Comparison of ENCODE assay signal across 1 cellular context in genomic region chr3:194685723-194686413, GRCh38.
A peak's percentile ranks its signal among the peaks of the same experiment; 100 is the strongest.
TF ChIP-seq lines count a peak whose summit lies in the region.

FAM43A (plus strand) TSS chr3:194685883; CDS start chr3:194686827, 944 bp downstream.

TF ChIP-seq in K562, 482 proteins besides CTCF, POLR2A, EP300 and RAD21 (continued from another document and continues in another):
- no peak for TF ChIP-seq ZNF609 (CRISPR knock-in tag; IDR thresholded peaks at IDR 0.05; ENCODE audit: borderline replicate concordance)
- TF ChIP-seq RB1 (IDR thresholded peaks at IDR 0.05; ENCODE audit: low read depth): peak; percentile 69
- no peak for TF ChIP-seq RFX7 (CRISPR knock-in tag; IDR thresholded peaks at IDR 0.05)
- TF ChIP-seq FOXK2 (conservative IDR thresholded peaks at IDR 0.05 in 1 of 2, IDR thresholded peaks at IDR 0.05 in 1 of 2; ENCODE audit: low read depth in 2 of 2): peak in 1 of 2 experiments; percentile 88; a peak in 2 of 4 replicates
- no peak for TF ChIP-seq SMAD4 (CRISPR knock-in tag; conservative IDR thresholded peaks at IDR 0.05)
- no peak for TF ChIP-seq XRCC3 (IDR thresholded peaks at IDR 0.05)
- TF ChIP-seq ZNF12 (CRISPR knock-in tag; IDR thresholded peaks at IDR 0.05): peak; percentile 76; the same call in 1 of the 2 replicates
- TF ChIP-seq SAFB2 (IDR thresholded peaks at IDR 0.05; ENCODE audit: borderline replicate concordance, low read depth, low read length, severe bottlenecking): no peak
- TF ChIP-seq SMARCC2 (IDR thresholded peaks at IDR 0.05; ENCODE audit: low read depth): no peak
- peak in 1 of 2 experiments; percentile 61; a peak in 1 of 4 replicates for TF ChIP-seq SRF (CRISPR knock-in tag; IDR thresholded peaks at IDR 0.05)
- TF ChIP-seq NCOR1 (IDR thresholded peaks at IDR 0.05): no peak
- TF ChIP-seq CREB1 (IDR thresholded peaks at IDR 0.05): no peak
- no peak for TF ChIP-seq CREB1 (CRISPR knock-in tag; IDR thresholded peaks at IDR 0.05)
- peak; percentile 82 for TF ChIP-seq JUND (IDR thresholded peaks at IDR 0.05; ENCODE audit: borderline replicate concordance, low read depth, low read length)
- TF ChIP-seq JUND (tag; IDR thresholded peaks at IDR 0.05; ENCODE audit: borderline replicate concordance, low read depth, low read length): no peak; the same call in 2 of the 3 replicates
- TF ChIP-seq SP2 (IDR thresholded peaks at IDR 0.05; ENCODE audit: extremely low read depth, low read depth, low read length, poor library complexity, severe bottlenecking): no peak
- TF ChIP-seq SFPQ (IDR thresholded peaks at IDR 0.05; ENCODE audit: low read depth, low read length): no peak
- TF ChIP-seq XRCC5 (IDR thresholded peaks at IDR 0.05; ENCODE audit: low read depth, low read length): no peak
- TF ChIP-seq ILF3 (IDR thresholded peaks at IDR 0.05; ENCODE audit: borderline replicate concordance): no peak
- peak; percentile 29 for TF ChIP-seq TBP (optimal IDR thresholded peaks at IDR 0.05; ENCODE audit: low read depth, low read length)
- no peak for TF ChIP-seq E2F4 (CRISPR knock-in tag; IDR thresholded peaks at IDR 0.05; ENCODE audit: low read depth)
- peak; percentile 82; the same call in 1 of the 2 replicates for TF ChIP-seq HINFP (tag; conservative IDR thresholded peaks at IDR 0.05; ENCODE audit: low read depth)
- no peak for TF ChIP-seq ESRRB (CRISPR knock-in tag; IDR thresholded peaks at IDR 0.05; ENCODE audit: borderline replicate concordance)
- TF ChIP-seq E2F5 (CRISPR knock-in tag; IDR thresholded peaks at IDR 0.05): no peak
- TF ChIP-seq ETS2 (tag; IDR thresholded peaks at IDR 0.05; ENCODE audit: borderline replicate concordance, poor library complexity, severe bottlenecking): no peak
- TF ChIP-seq ZC3H11A (IDR thresholded peaks at IDR 0.05; ENCODE audit: low read depth, low read length): no peak
- no peak for TF ChIP-seq CREB5 (CRISPR knock-in tag; IDR thresholded peaks at IDR 0.05)
- TF ChIP-seq ZNF507 (tag; conservative IDR thresholded peaks at IDR 0.05): no peak
- TF ChIP-seq STAG1 (CRISPR knock-in tag; IDR thresholded peaks at IDR 0.05; ENCODE audit: borderline replicate concordance): no peak; the same call in 1 of the 2 replicates
- TF ChIP-seq MGA (IDR thresholded peaks at IDR 0.05): peak; percentile 58; the same call in 1 of the 2 replicates
- no peak for TF ChIP-seq ZNF121 (CRISPR knock-in tag; conservative IDR thresholded peaks at IDR 0.05)
